In the genomic region with DNA sequence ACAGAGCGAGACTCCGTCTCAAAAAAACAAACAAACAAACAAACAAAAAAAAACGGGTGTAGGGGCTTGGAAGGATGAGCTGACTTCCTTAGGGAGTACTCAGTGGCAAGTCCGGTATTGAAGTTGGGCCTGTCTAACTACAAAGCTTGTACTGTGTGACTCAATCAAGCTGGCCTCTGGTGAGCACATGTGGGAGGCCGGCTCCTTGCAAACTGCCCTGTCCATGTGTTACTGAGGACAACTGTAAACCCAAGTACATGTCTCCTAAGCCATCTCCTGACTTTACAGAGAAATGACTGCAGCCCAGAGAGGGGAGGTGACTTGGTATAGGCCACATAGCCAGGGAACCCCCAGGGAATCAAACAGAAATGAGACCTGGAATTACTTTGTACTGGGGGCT, we compare ENCODE assay signal across 25 cellular contexts. TPM values are rescaled to one million over a fixed set of nuclear protein-coding genes. Genes with fewer than 3 reads are reported as not detected.
DNase-seq lines count a peak whose midpoint lies in the region; ATAC-seq and TF ChIP-seq lines count a peak whose summit lies in the region.
"Had no signal": no experiment of that assay in that cellular context is flagged by ENCODE, and none has a peak within 500 bp of the region (broad histone marks: within the 10 kb centered on the region; RNA-seq: fewer than 3 reads in every experiment).

No MANE protein-coding gene starts in this region.

- no peak overlapping the region for H2AFZ ChIP-seq in Karpas-422 (ENCODE audit: low read length)

- H3K27me3 Mint-ChIP-seq in HFFc6 (ENCODE audit: insufficient read depth) (peaks cover 18% of the 10 kb centered on the region; the same call in 1 of the 2 replicates), WTC11 (ENCODE audit: low read depth) (no peaks in the 10 kb centered on the region; the same call in 1 of the 2 replicates)
- H3K27me3 Mint-ChIP-seq: activated naive CD8-positive, alpha-beta T cell treated with anti-CD3 and anti-CD28 coated beads, Interleukin-2, amount 10 ng/mL, durations not matched to agents 7 days and 5 days; stimulated activated naive CD8-positive, alpha-beta T cell treated with anti-CD3 and anti-CD28 coated beads, Interleukin-15, amount 100 ng/mL, for 72 hours had no signal

- H3K27me3 ChIP-seq in Karpas-422 (ENCODE audit: low read length) = no peaks in the 10 kb centered on the region
- H3K27me3 ChIP-seq: ovary, vagina had no signal

- H3K27ac ChIP-seq in Karpas-422 (ENCODE audit: low read length) = no peak overlapping the region
- H3K27ac ChIP-seq: A549, C4-2B, ovary, vagina had no signal

- H3K9me2 ChIP-seq in Karpas-422 (replicated peaks; ENCODE audit: insufficient read depth, low read length) = no peaks in the 10 kb centered on the region

- H3K9ac ChIP-seq in Karpas-422 (ENCODE audit: low read length) = no peak overlapping the region

- H3K4me2 ChIP-seq in Karpas-422 (ENCODE audit: low read depth, low read length, poor library complexity, severe bottlenecking) = no peak overlapping the region
- H3K4me2 ChIP-seq: A549 had no signal

- H3K27ac Mint-ChIP-seq in HFFc6 (no peak overlapping the region), WTC11 (no peak overlapping the region)
- H3K27ac Mint-ChIP-seq: activated naive CD8-positive, alpha-beta T cell treated with anti-CD3 and anti-CD28 coated beads, Interleukin-2, amount 10 ng/mL, durations not matched to agents 7 days and 5 days; brain; immature natural killer cell; stimulated activated naive CD8-positive, alpha-beta T cell treated with anti-CD3 and anti-CD28 coated beads, Interleukin-15, amount 100 ng/mL, for 72 hours had no signal

- H3K4me3 ChIP-seq in AG04449 (ENCODE audit: low read depth, low read length) (no peak overlapping the region), epithelial cell of esophagus (ENCODE audit: low read length) (no peak overlapping the region), Karpas-422 (ENCODE audit: low read length) (no peak overlapping the region)
- H3K4me3 ChIP-seq: A549, heart left ventricle, lower lobe of right lung, ovary, vagina had no signal

- no peaks in the 10 kb centered on the region for H3K36me3 ChIP-seq in Karpas-422 (ENCODE audit: insufficient read depth, low read length)
- H3K36me3 ChIP-seq: heart left ventricle, lower lobe of right lung, ovary, vagina had no signal

- H3K4me3 Mint-ChIP-seq in HFFc6 (no peak overlapping the region), WTC11 (no peak overlapping the region)
- H3K4me3 Mint-ChIP-seq: activated naive CD8-positive, alpha-beta T cell treated with anti-CD3 and anti-CD28 coated beads, Interleukin-2, amount 10 ng/mL, durations not matched to agents 7 days and 5 days; brain; immature natural killer cell; stimulated activated naive CD8-positive, alpha-beta T cell treated with anti-CD3 and anti-CD28 coated beads, Interleukin-15, amount 100 ng/mL, for 72 hours had no signal

- H3K9me3 Mint-ChIP-seq in HFFc6 (no peaks in the 10 kb centered on the region), WTC11 (peaks cover 20% of the 10 kb centered on the region)
- H3K9me3 Mint-ChIP-seq: activated naive CD8-positive, alpha-beta T cell treated with anti-CD3 and anti-CD28 coated beads, Interleukin-2, amount 10 ng/mL, durations not matched to agents 7 days and 5 days had no signal

- H3K9me3 ChIP-seq in Karpas-422 (ENCODE audit: low read length) = no peaks in the 10 kb centered on the region
- H3K9me3 ChIP-seq: A549, lower lobe of right lung, ovary, vagina had no signal

- no peaks in the 10 kb centered on the region for H4K20me1 ChIP-seq in Karpas-422 (ENCODE audit: insufficient read depth, low read depth, low read length)

- POLR2A ChIA-PET in AG04449 (lab: Yijun Ruan, JAX) (no interaction called here), WTC11 (lab: Charles Lee) (interaction anchor here (0.7 kb wide), 1 partner anchor 115 kb away, joined by 3 read pairs; no protein-coding TSS in a partner anchor)

- peak; percentile 23 for DNase-seq in AG04449 (ENCODE audit: low read depth, low spot score)
- DNase-seq in HFFc6 = peak; percentile 24
- peak; percentile 50 for DNase-seq in epithelial cell of esophagus (ENCODE audit: low read depth)
- DNase-seq in myocyte (ENCODE audit: low read depth) = peak; percentile 16
- DNase-seq in stimulated activated CD4-positive, alpha-beta T cell treated with anti-CD3 and anti-CD28 coated beads, Interleukin-1b, Interleukin-23, amount 100 ng/mL, for 48 hours = no peak
- DNase-seq in Karpas-422 = no peak
- DNase-seq in WTC11 (ENCODE audit: low spot score) = no peak
- DNase-seq: activated CD4-positive, CD25-positive, alpha-beta regulatory T cell; dermis blood vessel endothelial cell; DMS153; erythroblast; heart left ventricle; immature natural killer cell; lower lobe of right lung; NCI-H187; NCI-H345; stimulated activated CD4-positive, alpha-beta T cell treated with anti-CD3 and anti-CD28 coated beads, Interleukin-2, amount 100 ng/mL, for 48 hours; stimulated activated naive CD8-positive, alpha-beta T cell treated with anti-CD3 and anti-CD28 coated beads, Interleukin-15, amount 100 ng/mL, for 72 hours had no signal

- no peaks in the 10 kb centered on the region for H3K4me1 ChIP-seq in Karpas-422 (ENCODE audit: low read length)
- H3K4me1 ChIP-seq: A549, lower lobe of right lung had no signal

- no peaks in the 10 kb centered on the region for H3K79me2 ChIP-seq in Karpas-422 (ENCODE audit: low read length)

- TF ChIP-seq CTCF in AG04449 (IDR thresholded peaks at IDR 0.05; ENCODE audit: insufficient read depth, low read length, missing control alignments) (no peak), HFFc6 (IDR thresholded peaks at IDR 0.05) (no peak), epithelial cell of esophagus (IDR thresholded peaks at IDR 0.05; ENCODE audit: insufficient read depth, low read depth, low read length, missing control alignments) (no peak), WTC11 (IDR thresholded peaks at IDR 0.05) (no peak)

- CTCF ChIA-PET in AG04449 (lab: Yijun Ruan, JAX) = interaction anchor here (0.7 to 1.0 kb wide), 3 partner anchors 10 to 128 kb away, joined by 3 read pairs; no protein-coding TSS in a partner anchor
- CTCF ChIA-PET in WTC11 (lab: Charles Lee) = interaction anchor here (0.7 kb wide), 2 partner anchors 420 to 518 kb away, joined by 4 to 5 read pairs; no protein-coding TSS in a partner anchor

- no peaks in the 10 kb centered on the region for H3K4me1 Mint-ChIP-seq in HFFc6 (ENCODE audit: low read depth)
- H3K4me1 Mint-ChIP-seq in WTC11 = no peaks in the 10 kb centered on the region
- H3K4me1 Mint-ChIP-seq: brain; immature natural killer cell; stimulated activated naive CD8-positive, alpha-beta T cell treated with anti-CD3 and anti-CD28 coated beads, Interleukin-15, amount 100 ng/mL, for 72 hours had no signal

- ATAC-seq in WTC11 = no peak
- ATAC-seq in GM19455 (IDR thresholded peaks at IDR 0.05; ENCODE audit: unreplicated experiment) = no peak
- ATAC-seq: A549; stimulated activated naive CD8-positive, alpha-beta T cell treated with anti-CD3 and anti-CD28 coated beads, Interleukin-15, amount 100 ng/mL, for 72 hours had no signal

- H3K36me3 Mint-ChIP-seq in HFFc6 (ENCODE audit: low read depth) (no peaks in the 10 kb centered on the region), WTC11 (peaks cover 6% of the 10 kb centered on the region; the same call in 1 of the 2 replicates)
- H3K36me3 Mint-ChIP-seq: brain had no signal

TF ChIP-seq in WTC11, 78 proteins besides CTCF, POLR2A, EP300 and RAD21 (continues in another document):
- TF ChIP-seq OVOL2 (CRISPR knock-in tag; IDR thresholded peaks at IDR 0.05; ENCODE audit: borderline replicate concordance) = no peak
- no peak for TF ChIP-seq CBFB (CRISPR knock-in tag; IDR thresholded peaks at IDR 0.05; ENCODE audit: low read depth)
- TF ChIP-seq, protein P1, sequence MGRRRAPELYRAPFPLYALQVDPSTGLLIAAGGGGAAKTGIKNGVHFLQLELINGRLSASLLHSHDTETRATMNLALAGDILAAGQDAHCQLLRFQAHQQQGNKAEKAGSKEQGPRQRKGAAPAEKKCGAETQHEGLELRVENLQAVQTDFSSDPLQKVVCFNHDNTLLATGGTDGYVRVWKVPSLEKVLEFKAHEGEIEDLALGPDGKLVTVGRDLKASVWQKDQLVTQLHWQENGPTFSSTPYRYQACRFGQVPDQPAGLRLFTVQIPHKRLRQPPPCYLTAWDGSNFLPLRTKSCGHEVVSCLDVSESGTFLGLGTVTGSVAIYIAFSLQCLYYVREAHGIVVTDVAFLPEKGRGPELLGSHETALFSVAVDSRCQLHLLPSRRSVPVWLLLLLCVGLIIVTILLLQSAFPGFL (CRISPR knock-in tag; IDR thresholded peaks at IDR 0.05; ENCODE audit: borderline replicate concordance) = no peak
- TF ChIP-seq FOXJ3 (CRISPR knock-in tag; IDR thresholded peaks at IDR 0.05; ENCODE audit: borderline replicate concordance) = no peak
- no peak for TF ChIP-seq CREB1 (CRISPR knock-in tag; IDR thresholded peaks at IDR 0.05)
- TF ChIP-seq JAZF1 (CRISPR knock-in tag; IDR thresholded peaks at IDR 0.05) = no peak
- no peak for TF ChIP-seq KAT7 (CRISPR knock-in tag; IDR thresholded peaks at IDR 0.05; ENCODE audit: borderline replicate concordance)

RNA-seq across cellular contexts. Expression of a gene that starts 11.6 kb away (rescaled TPM):
- 1 to 10 TPM; 1.0 to 3.7 (median 2.4) TPM for total RNA-seq in HFFc6 (2021; fragmentation: NEBNext Ultra II Directional; extraction: Animal tissue kit (Norgen Biotek cat#: 25700))
- total RNA-seq in myocyte (not detected in 2 replicates), WTC11 (2021) (1.7 to 2.4 TPM (median 2.4 TPM) in 3 replicates)
- not detected for polyA plus RNA-seq in myocyte (2012)
- total RNA-seq in Karpas-422 (2014; rRNA removed; shearing (Covaris generic); ENCODE audit: low replicate concordance) = not detected in 2 replicates

RNA-seq across cellular contexts. Expression of a gene that starts 11.7 kb away (rescaled TPM):
- total RNA-seq in HFFc6 (2021; fragmentation: NEBNext Ultra II Directional; extraction: Animal tissue kit (Norgen Biotek cat#: 25700)) = under 1 TPM in 1 of 6 experiments, not detected in 5; 0.06 TPM
- not detected in 2 replicates for total RNA-seq in myocyte
- polyA plus RNA-seq in myocyte (2012) = not detected
- not detected in 2 replicates for total RNA-seq in Karpas-422 (2014; rRNA removed; shearing (Covaris generic); ENCODE audit: low replicate concordance)
- 0.07 to 0.18 TPM (median 0.11 TPM) in 3 replicates for total RNA-seq in WTC11 (2021)
- total RNA-seq: dermis blood vessel endothelial cell, heart left ventricle, lower lobe of right lung, vagina had no signal
- polyA plus RNA-seq: heart left ventricle had no signal

Comparison
In these comparisons a context has a peak if more than half of its experiments do, and no peak if none do; other contexts are left out.
1. DNase-seq: peak in AG04449 (single experiment), HFFc6 (single experiment), epithelial cell of esophagus (single experiment) and myocyte (single experiment); none in stimulated activated CD4-positive, alpha-beta T cell treated with anti-CD3 and anti-CD28 coated beads, Interleukin-1b, Interleukin-23, amount 100 ng/mL, for 48 hours (single experiment), Karpas-422 (single experiment) and WTC11 (single experiment).